17 cellular contexts compared by ENCODE assay signal in genomic region chr3:25035511-25035910, GRCh38.
"Had no signal": no experiment of that assay in that cellular context is flagged by ENCODE, and none has a peak within 500 bp of the region (broad histone marks: within the 10 kb centered on the region; RNA-seq: fewer than 3 reads in every experiment).

No MANE protein-coding gene starts in this region.

- H3K9me3 Mint-ChIP-seq: nephron; T-helper 1 cell treated with Interleukin-12 subunit alpha and Interleukin-12 subunit beta and Interleukin-4 antibody, amounts not matched to agents 30 μg/mL and 1 μg/mL, for 36 hours had no signal

- H3K36me3 ChIP-seq: cardiac muscle cell, lower lobe of right lung, stomach, upper lobe of right lung had no signal

- DNase-seq: activated CD4-positive, alpha-beta T cell treated with anti-CD3 and anti-CD28 coated beads for 1 hour; activated CD8-positive, alpha-beta memory T cell treated with anti-CD3 and anti-CD28 coated beads for 24 hours; activated CD8-positive, alpha-beta memory T cell treated with anti-CD3 and anti-CD28 coated beads, Interleukin-2, amount 50 U/mL, for 48 hours; erythroblast; foreskin keratinocyte; hippocampal formation; lower lobe of right lung; stimulated activated CD4-positive, alpha-beta T cell treated with anti-CD3 and anti-CD28 coated beads, Interleukin-4, amount 100 ng/mL, for 24 hours; stomach; upper lobe of right lung had no signal

- H3K4me3 ChIP-seq: cardiac muscle cell, lower lobe of right lung, stomach, upper lobe of right lung had no signal

- H3K4me1 Mint-ChIP-seq: stimulated activated effector memory CD8-positive, alpha-beta T cell treated with anti-CD3 and anti-CD28 coated beads, Interleukin-12 subunit alpha, Interleukin-12 subunit beta, amount 100 ng/mL, for 72 hours had no signal

- H3K27ac Mint-ChIP-seq: activated naive CD8-positive, alpha-beta T cell; stimulated activated effector memory CD8-positive, alpha-beta T cell treated with anti-CD3 and anti-CD28 coated beads, Interleukin-12 subunit alpha, Interleukin-12 subunit beta, amount 100 ng/mL, for 72 hours; T-helper 1 cell treated with Interleukin-12 subunit alpha and Interleukin-12 subunit beta and Interleukin-4 antibody, amounts not matched to agents 30 μg/mL and 1 μg/mL, for 36 hours had no signal

- H3K27me3 ChIP-seq: cardiac muscle cell, foreskin keratinocyte, stomach, upper lobe of right lung had no signal

- H3K36me3 Mint-ChIP-seq: activated naive CD8-positive, alpha-beta T cell; stimulated activated effector memory CD8-positive, alpha-beta T cell treated with anti-CD3 and anti-CD28 coated beads, Interleukin-12 subunit alpha, Interleukin-12 subunit beta, amount 100 ng/mL, for 72 hours had no signal

- H3K27ac ChIP-seq: cardiac muscle cell, foreskin keratinocyte, lower lobe of right lung, stomach, upper lobe of right lung, VCaP had no signal

- H3K4me1 ChIP-seq: foreskin keratinocyte, lower lobe of right lung had no signal

- H3K9me3 ChIP-seq: lower lobe of right lung, stomach, upper lobe of right lung had no signal

- H3K4me3 Mint-ChIP-seq: activated naive CD8-positive, alpha-beta T cell; nephron; stimulated activated effector memory CD8-positive, alpha-beta T cell treated with anti-CD3 and anti-CD28 coated beads, Interleukin-12 subunit alpha, Interleukin-12 subunit beta, amount 100 ng/mL, for 72 hours; T-helper 1 cell treated with Interleukin-12 subunit alpha and Interleukin-12 subunit beta and Interleukin-4 antibody, amounts not matched to agents 30 μg/mL and 1 μg/mL, for 36 hours had no signal

- ATAC-seq: foreskin keratinocyte; lower lobe of right lung; sciatic nerve; stimulated activated effector memory CD8-positive, alpha-beta T cell treated with anti-CD3 and anti-CD28 coated beads, Interleukin-12 subunit alpha, Interleukin-12 subunit beta, amount 100 ng/mL, for 72 hours; upper lobe of right lung had no signal
